ENCODE assay signal across 13 cellular contexts in genomic region chr13:47454986-47455385, GRCh38.
"Had no signal": no experiment of that assay in that cellular context is flagged by ENCODE, and none has a peak within 500 bp of the region (broad histone marks: within the 10 kb centered on the region; RNA-seq: fewer than 3 reads in every experiment).

No MANE protein-coding gene starts in this region.

- H3K27ac ChIP-seq: cardiac muscle cell, coronary artery, heart left ventricle had no signal

- H3K36me3 ChIP-seq: cardiac muscle cell, heart left ventricle had no signal

- H3K9me3 ChIP-seq: heart left ventricle had no signal

- H3K27me3 ChIP-seq: cardiac muscle cell, heart left ventricle had no signal

- ATAC-seq: activated naive CD4-positive, alpha-beta T cell treated with anti-CD3 and anti-CD28 coated beads, Interleukin-2, amount 50 U/mL, for 72 hours; activated T-cell treated with anti-CD3 and anti-CD28 coated beads, Interleukin-2, amount 50 U/mL, for 4 hours; heart left ventricle had no signal

- H3K4me3 ChIP-seq: cardiac muscle cell, coronary artery, heart left ventricle had no signal

- DNase-seq: activated CD4-positive, alpha-beta memory T cell treated with anti-CD3 and anti-CD28 coated beads for 36 hours; activated CD4-positive, alpha-beta T cell treated with anti-CD3 and anti-CD28 coated beads for 1 hour; activated effector memory CD4-positive, alpha-beta T cell treated with anti-CD3 and anti-CD28 coated beads, Interleukin-2, amount 50 U/mL, for 16 hours; activated T-cell treated with anti-CD3 and anti-CD28 coated beads, Interleukin-2, amount 50 U/mL, for 4 hours; effector memory CD4-positive, alpha-beta T cell; heart left ventricle; islet precursor cell; nephron progenitor cell; stimulated activated CD4-positive, alpha-beta T cell treated with anti-CD3 and anti-CD28 coated beads, Interleukin-4, amount 100 ng/mL, for 1 hour; stimulated activated CD8-positive, alpha-beta memory T cell treated with anti-CD3 and anti-CD28 coated beads, Interleukin-4, amount 100 ng/mL, for 48 hours had no signal

- H3K4me1 ChIP-seq: heart left ventricle had no signal
